Comparison of ENCODE assay signal across 8 cellular contexts in the genomic region with DNA sequence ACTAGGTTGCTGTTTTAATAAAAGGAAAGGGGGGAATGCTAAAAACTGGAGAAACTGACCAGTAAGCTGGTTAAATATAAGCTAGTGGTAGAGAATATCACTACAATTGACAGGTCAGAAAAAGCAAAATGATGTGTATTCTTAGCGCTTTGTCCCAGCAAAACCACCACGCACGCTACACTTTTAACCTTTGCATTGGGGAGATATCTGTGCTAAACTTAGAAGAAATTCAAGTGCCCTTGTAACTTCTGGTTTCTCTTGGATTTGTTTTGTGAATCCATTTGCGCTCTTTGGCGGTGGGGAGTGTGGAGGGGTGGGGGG. TPM values are rescaled to one million over a fixed set of nuclear protein-coding genes. Genes with fewer than 3 reads are reported as not detected.
DNase-seq lines count a peak whose midpoint lies in the region; ATAC-seq and TF ChIP-seq lines count a peak whose summit lies in the region.

No MANE protein-coding gene starts in this region.

- H3K27ac ChIP-seq in left lung (no peak overlapping the region), thoracic aorta (no peak overlapping the region)

- no peak for TF ChIP-seq CTCF in left lung (IDR thresholded peaks at IDR 0.05)
- TF ChIP-seq CTCF in thoracic aorta (IDR thresholded peaks at IDR 0.05), result no peak

- POLR2A ChIA-PET in activated CD4-positive, alpha-beta T cell treated with anti-CD3 and anti-CD28 coated beads, Interleukin-2, amount 10 ng/mL, durations not matched to agents 7 days and 5 days (lab: Charles Lee), result no interaction called here

- peaks cover 13% of the 10 kb centered on the region for H3K36me3 Mint-ChIP-seq in activated CD4-positive, alpha-beta T cell treated with anti-CD3 and anti-CD28 coated beads, Interleukin-2, amount 10 ng/mL, durations not matched to agents 7 days and 5 days (ENCODE audit: low read depth)
- H3K36me3 Mint-ChIP-seq in activated naive CD8-positive, alpha-beta T cell treated with anti-CD3 and anti-CD28 coated beads for 36 hours, result peaks cover 2% of the 10 kb centered on the region

- peaks cover 50% of the 10 kb centered on the region for H3K4me1 Mint-ChIP-seq in activated CD4-positive, alpha-beta T cell treated with anti-CD3 and anti-CD28 coated beads, Interleukin-2, amount 10 ng/mL, durations not matched to agents 7 days and 5 days
- peaks cover 62% of the 10 kb centered on the region for H3K4me1 Mint-ChIP-seq in activated naive CD8-positive, alpha-beta T cell treated with anti-CD3 and anti-CD28 coated beads for 36 hours

- peaks cover 0 to 5% of the 10 kb centered on the region in 2 donors for H3K27me3 ChIP-seq in left lung
- H3K27me3 ChIP-seq in thoracic aorta (replicated peaks; ENCODE audit: insufficient read depth), result no peaks in the 10 kb centered on the region

- H3K27ac Mint-ChIP-seq in activated CD4-positive, alpha-beta T cell treated with anti-CD3 and anti-CD28 coated beads, Interleukin-2, amount 10 ng/mL, durations not matched to agents 7 days and 5 days, result peak overlapping the region; percentile 90
- H3K27ac Mint-ChIP-seq in activated naive CD8-positive, alpha-beta T cell treated with anti-CD3 and anti-CD28 coated beads for 36 hours, result peak overlapping the region; percentile 44

- peak overlapping the region; percentile 82 for H3K4me3 Mint-ChIP-seq in activated CD4-positive, alpha-beta T cell treated with anti-CD3 and anti-CD28 coated beads, Interleukin-2, amount 10 ng/mL, durations not matched to agents 7 days and 5 days
- peak overlapping the region; percentile 83 for H3K4me3 Mint-ChIP-seq in activated naive CD8-positive, alpha-beta T cell treated with anti-CD3 and anti-CD28 coated beads for 36 hours

- H3K9me3 ChIP-seq in left lung (no peaks in the 10 kb centered on the region), thoracic aorta (no peaks in the 10 kb centered on the region)

- ATAC-seq in left lung (no peak), thoracic aorta (ENCODE audit: insufficient number of reproducible peaks, low FRiP score, low read depth) (no peak)

- no peak for DNase-seq in activated CD4-positive, alpha-beta T cell treated with anti-CD3 and anti-CD28 coated beads, Interleukin-2, amount 10 ng/mL, durations not matched to agents 7 days and 5 days
- no peak for DNase-seq in activated CD4-positive, alpha-beta T cell treated with anti-CD3 and anti-CD28 coated beads, Interleukin-2, amount 50 U/mL, for 1 hour
- DNase-seq in activated naive CD8-positive, alpha-beta T cell treated with anti-CD3 and anti-CD28 coated beads for 36 hours, result no peak
- no peak for DNase-seq in left lung
- DNase-seq in thoracic aorta (ENCODE audit: low spot score), result no peak
- no peak for DNase-seq in D341Med (ENCODE audit: low spot score)
- DNase-seq in head of caudate nucleus, result no peak
- DNase-seq in NCI-H187 treated with DMSO at 0.1 percent for 48 hours (lab: John Stamatoyannopoulos, UW), result no peak

- peaks cover 7 to 42% of the 10 kb centered on the region in 2 donors for H3K4me1 ChIP-seq in left lung
- peaks cover 12 to 16% of the 10 kb centered on the region in 2 donors for H3K4me1 ChIP-seq in thoracic aorta (ENCODE audit: control insufficient read depth in 1 of 2, low read depth in 2 of 2)

- no peaks in the 10 kb centered on the region for H3K27me3 Mint-ChIP-seq in activated CD4-positive, alpha-beta T cell treated with anti-CD3 and anti-CD28 coated beads, Interleukin-2, amount 10 ng/mL, durations not matched to agents 7 days and 5 days
- no peaks in the 10 kb centered on the region for H3K27me3 Mint-ChIP-seq in activated naive CD8-positive, alpha-beta T cell treated with anti-CD3 and anti-CD28 coated beads for 36 hours

- intact Hi-C loops in left lung (cut with DNase I) (no loop called here), head of caudate nucleus (cut with DNase I) (loop anchor here (10.0 kb wide), 1 partner anchor 221 kb away; a partner anchor contains a TSS)

- peak overlapping the region; percentile 79 to 87 for H3K4me3 ChIP-seq in left lung
- H3K4me3 ChIP-seq in thoracic aorta, result peak overlapping the region; percentile 85

- H3K36me3 ChIP-seq in left lung (no peaks in the 10 kb centered on the region), thoracic aorta (no peaks in the 10 kb centered on the region)

- H3K9me3 Mint-ChIP-seq in activated CD4-positive, alpha-beta T cell treated with anti-CD3 and anti-CD28 coated beads, Interleukin-2, amount 10 ng/mL, durations not matched to agents 7 days and 5 days, result no peaks in the 10 kb centered on the region
- H3K9me3 Mint-ChIP-seq in activated naive CD8-positive, alpha-beta T cell treated with anti-CD3 and anti-CD28 coated beads for 36 hours, result no peaks in the 10 kb centered on the region

- CTCF ChIA-PET in activated CD4-positive, alpha-beta T cell treated with anti-CD3 and anti-CD28 coated beads, Interleukin-2, amount 10 ng/mL, durations not matched to agents 7 days and 5 days (lab: Charles Lee), result no interaction called here

RNA-seq across cellular contexts. Expression of a gene that starts 1.4 kb away (rescaled TPM):
- 1 to 10 TPM; 6.3 to 6.9 TPM for total RNA-seq in activated CD4-positive, alpha-beta T cell treated with anti-CD3 and anti-CD28 coated beads, Interleukin-2, amount 10 ng/mL, durations not matched to agents 7 days and 5 days
- total RNA-seq in activated naive CD8-positive, alpha-beta T cell treated with anti-CD3 and anti-CD28 coated beads for 36 hours, result 10 to 100 TPM in 1 of 2 experiments, 1 to 10 TPM in 1; 10.0 to 10.7 TPM
- 1 to 10 TPM; 7.9 to 8.1 TPM for total RNA-seq in left lung
- 10 to 100 TPM in 1 of 2 donors, 1 to 10 TPM in 1; 7.4 to 10.1 TPM for total RNA-seq in thoracic aorta
